ENCODE assay signal across 18 cellular contexts in the genomic region with DNA sequence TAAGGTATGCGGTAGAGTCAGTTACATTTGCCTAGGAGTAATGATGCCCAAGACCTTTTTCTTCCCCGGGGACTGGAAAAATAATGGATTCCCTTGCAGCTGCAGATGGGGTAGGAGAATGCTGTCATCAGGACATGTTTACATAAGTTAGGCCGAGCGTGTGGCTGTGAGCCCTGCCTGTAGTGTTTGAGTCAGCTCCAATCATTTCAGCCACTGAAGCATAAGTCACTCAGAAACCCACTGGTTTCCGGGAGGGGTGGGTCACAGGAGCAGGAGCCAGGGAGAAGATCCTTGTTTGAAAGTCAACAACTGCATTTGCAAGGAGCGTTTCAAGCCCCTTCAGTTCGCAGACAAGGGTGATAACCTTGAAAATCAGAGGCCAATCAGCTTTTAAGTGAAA.
DNase-seq lines count a peak whose midpoint lies in the region; TF ChIP-seq lines count a peak whose summit lies in the region.
"Had no signal": no experiment of that assay in that cellular context is flagged by ENCODE, and none has a peak within 500 bp of the region (broad histone marks: within the 10 kb centered on the region; RNA-seq: fewer than 3 reads in every experiment).

No MANE protein-coding gene starts in this region.

- in situ Hi-C loops in KBM-7 (cut with MboI; ENCODE audit: low pct_unique_long_range_greater_than_20kb, low sequenced_read_pairs), result no loop called here

- no peak overlapping the region for H3K27ac ChIP-seq in epithelial cell of prostate
- H3K27ac ChIP-seq: 22Rv1, adrenal gland, C4-2B, parathyroid adenoma, VCaP had no signal

- no peak for TF ChIP-seq CTCF in GM20000 (IDR thresholded peaks at IDR 0.05; ENCODE audit: extremely low read depth, missing control alignments)

- peak; percentile 3 for DNase-seq in DMS153 (lab: John Stamatoyannopoulos, UW)
- DNase-seq in DMS153 treated with DMSO at 0.1 percent for 48 hours (lab: John Stamatoyannopoulos, UW; ENCODE audit: unreplicated experiment), result no peak
- DNase-seq in RPMI7951 (ENCODE audit: low read depth), result peak; percentile 61
- peak; percentile 52 for DNase-seq in epithelial cell of prostate (ENCODE audit: low read depth, low spot score)
- DNase-seq in non-pigmented ciliary epithelial cell (ENCODE audit: low read depth), result peak; percentile 55
- no peak for DNase-seq in NCI-H146 treated with DMSO at 0.1 percent for 48 hours (lab: John Stamatoyannopoulos, UW; ENCODE audit: unreplicated experiment)
- no peak for DNase-seq in KBM-7
- DNase-seq in GM20000 (ENCODE audit: low spot score), result no peak
- DNase-seq: adrenal gland, DMS79, erythroblast, NCI-H2227 treated with DMSO at 0.1 percent for 48 hours, small intestine, trophoblast cell had no signal

Comparison
In these comparisons a context has a peak if more than half of its experiments do, and no peak if none do; other contexts are left out.
1. DNase-seq: peak in DMS153 (single experiment), RPMI7951 (single experiment), epithelial cell of prostate (single experiment) and non-pigmented ciliary epithelial cell (single experiment); none in DMS153 treated with DMSO at 0.1 percent for 48 hours (single experiment), NCI-H146 treated with DMSO at 0.1 percent for 48 hours (single experiment), KBM-7 (single experiment) and GM20000 (single experiment).